25 cellular contexts compared by ENCODE assay signal in genomic region chr10:43172645-43173044, GRCh38. TPM values are rescaled to one million over a fixed set of nuclear protein-coding genes. Genes with fewer than 3 reads are reported as not detected.
DNase-seq lines count a peak whose midpoint lies in the region; ATAC-seq, FAIRE-seq and TF ChIP-seq lines count a peak whose summit lies in the region.
"Had no signal": no experiment of that assay in that cellular context is flagged by ENCODE, and none has a peak within 500 bp of the region (broad histone marks: within the 10 kb centered on the region; RNA-seq: fewer than 3 reads in every experiment).

No MANE protein-coding gene starts in this region.

- H3K9me3 ChIP-seq in K562 (replicated peaks; ENCODE audit: control insufficient read depth, insufficient read depth, low read depth, low read length) (no peaks in the 10 kb centered on the region), MG63 (no peaks in the 10 kb centered on the region)
- H3K9me3 ChIP-seq: body of pancreas, esophagus squamous epithelium, right atrium auricular region, upper lobe of left lung had no signal

- 43% methylated on average over 5 of the region's 5 CpGs for WGBS in K562 (ENCODE audit: insufficient coverage, low coverage, missing lambda C conversion rate)

- no peak overlapping the region for H3K9ac ChIP-seq in K562 (ENCODE audit: insufficient read depth in 1 of 2, low read depth in 2 of 2, low read length in 2 of 2)

- POLR2A ChIA-PET in K562 (lab: Yijun Ruan, JAX), result interaction anchor here (0.8 kb wide), 1 partner anchor 18 kb away, joined by 3 read pairs; no protein-coding TSS in a partner anchor

- H3K27ac Mint-ChIP-seq in activated T-cell treated with anti-CD3 and anti-CD28 coated beads, Interleukin-2, amount 50 U/mL, for 72 hours, result peak overlapping the region; percentile 14
- peak overlapping the region; percentile 10 to 29 for H3K27ac Mint-ChIP-seq in natural killer cell treated with Interleukin-12 subunit alpha and Interleukin-12 subunit beta and Interleukin-15 and Interleukin-18, amount 100 ng/mL, for 72 hours
- H3K27ac Mint-ChIP-seq: T-helper 2 cell treated with Interferon-gamma antibody and Interleukin-4, amounts not matched to agents 5 μg/mL and 100 μg/mL, for 36 hours had no signal

- no peak for DNase-seq in activated T-cell treated with anti-CD3 and anti-CD28 coated beads, Interleukin-2, amount 50 U/mL, for 72 hours
- no peak for DNase-seq in activated T-cell treated with anti-CD3 and anti-CD28 coated beads, Interleukin-2, amount 50 U/mL, for 1 hour
- DNase-seq in K562 (ENCODE audit: extremely low read depth in 1 of 4, low spot score in 3 of 4) (no peak), NCI-H345 (lab: John Stamatoyannopoulos, UW) (no peak), HuH-7.5 (ENCODE audit: low spot score) (no peak), MG63 (no peak)
- DNase-seq in natural killer cell treated with Interleukin-12 subunit alpha and Interleukin-12 subunit beta and Interleukin-15 and Interleukin-18, amount 100 ng/mL, for 72 hours (ENCODE audit: low spot score), result no peak
- DNase-seq: activated gamma-delta T cell treated with Interleukin-2 at 50 U/mL for 16 hours; body of pancreas; DMS79 treated with DMSO at 0.1 percent for 48 hours; esophagus squamous epithelium; H7; KBM-7; NCI-H1048; NCI-H2081; NCI-H524; SHP77 treated with DMSO at 0.1 percent for 48 hours; stimulated activated naive CD4-positive, alpha-beta T cell treated with Interleukin-2 at 50 U/mL for 16 hours; upper lobe of left lung had no signal

- no peak overlapping the region for H2AFZ ChIP-seq in K562 (ENCODE audit: low read depth, low read length)

- BruUV-seq in K562 (replicated peaks; lab: Mats Ljungman, UMichigan), result no TSS peak

- no peak overlapping the region for H3K4me3 Mint-ChIP-seq in activated T-cell treated with anti-CD3 and anti-CD28 coated beads, Interleukin-2, amount 50 U/mL, for 72 hours
- H3K4me3 Mint-ChIP-seq in natural killer cell treated with Interleukin-12 subunit alpha and Interleukin-12 subunit beta and Interleukin-15 and Interleukin-18, amount 100 ng/mL, for 72 hours, result no peak overlapping the region
- H3K4me3 Mint-ChIP-seq: T-helper 2 cell treated with Interferon-gamma antibody and Interleukin-4, amounts not matched to agents 5 μg/mL and 100 μg/mL, for 36 hours had no signal

- no peaks in the 10 kb centered on the region for H3K27me3 Mint-ChIP-seq in activated T-cell treated with anti-CD3 and anti-CD28 coated beads, Interleukin-2, amount 50 U/mL, for 72 hours (ENCODE audit: low read depth)
- no peaks in the 10 kb centered on the region for H3K27me3 Mint-ChIP-seq in natural killer cell treated with Interleukin-12 subunit alpha and Interleukin-12 subunit beta and Interleukin-15 and Interleukin-18, amount 100 ng/mL, for 72 hours

- CTCF ChIA-PET in K562 (lab: Yijun Ruan, JAX; ENCODE audit: low intra/inter-chr PET ratio), result no interaction called here

- peaks cover 0 to 9% of the 10 kb centered on the region in 2 experiments; a peak in 3 of 5 replicates for H3K4me1 ChIP-seq in K562 (replicated peaks in 1 of 2; ENCODE audit: control insufficient read depth in 2 of 2, insufficient read depth in 2 of 2, low read length in 2 of 2)
- H3K4me1 ChIP-seq: body of pancreas had no signal

- no peak for TF ChIP-seq EP300 in K562 (IDR thresholded peaks at IDR 0.05; ENCODE audit: low read length)

- in situ Hi-C loops in K562 (cut with MboI), result no loop called here

- H3K27me3 ChIP-seq in K562 (ENCODE audit: control insufficient read depth in 2 of 2, insufficient read depth in 2 of 2, low read length in 2 of 2) (no peaks in the 10 kb centered on the region), MG63 (no peaks in the 10 kb centered on the region)
- H3K27me3 ChIP-seq: body of pancreas, esophagus squamous epithelium, right atrium auricular region, upper lobe of left lung had no signal

- H3K9me1 ChIP-seq in K562 (ENCODE audit: control insufficient read depth, insufficient read depth, low read length), result no peaks in the 10 kb centered on the region

- intact Hi-C loops in K562 (cut with micrococcal nuclease), result no loop called here

- FAIRE-seq in K562 (lab: Jason Lieb, UNC), result no peak
- FAIRE-seq: GM18507 had no signal

- H3K4me1 Mint-ChIP-seq in activated T-cell treated with anti-CD3 and anti-CD28 coated beads, Interleukin-2, amount 50 U/mL, for 72 hours (ENCODE audit: low read depth), result peaks cover 19% of the 10 kb centered on the region
- H3K4me1 Mint-ChIP-seq in natural killer cell treated with Interleukin-12 subunit alpha and Interleukin-12 subunit beta and Interleukin-15 and Interleukin-18, amount 100 ng/mL, for 72 hours (ENCODE audit: low read depth in 2 of 2), result peaks cover 24 to 38% of the 10 kb centered on the region in 2 donors

- H3K79me2 ChIP-seq in K562 (ENCODE audit: control insufficient read depth, insufficient read depth, low read length), result no peaks in the 10 kb centered on the region

- H3K4me2 ChIP-seq in K562 (ENCODE audit: insufficient read depth, low read length), result no peak overlapping the region

- no peak overlapping the region for H3K27ac ChIP-seq in K562 (ENCODE audit: extremely low read depth, low read depth, low read length)
- H3K27ac ChIP-seq: body of pancreas, C4-2B, esophagus squamous epithelium had no signal

- TF ChIP-seq CTCF in K562 (IDR thresholded peaks at IDR 0.05 in 2 of 3, conservative IDR thresholded peaks at IDR 0.05 in 1 of 3; ENCODE audit: insufficient read depth in 2 of 3, low read depth in 1 of 3, low read length in 3 of 3), result no peak

- no peak for TF ChIP-seq POLR2A in K562 (conservative IDR thresholded peaks at IDR 0.05)

- no peaks in the 10 kb centered on the region for H4K20me1 ChIP-seq in K562 (replicated peaks; ENCODE audit: control insufficient read depth, insufficient read depth, low read length)

- no peak overlapping the region for H3K4me3 ChIP-seq in K562
- H3K4me3 ChIP-seq in MG63, result no peak overlapping the region
- H3K4me3 ChIP-seq: body of pancreas, esophagus squamous epithelium, right atrium auricular region, upper lobe of left lung had no signal

- peak in 1 of 2 donors; percentile 33 for ATAC-seq in activated T-cell treated with anti-CD3 and anti-CD28 coated beads, Interleukin-2, amount 50 U/mL, for 72 hours (replicated peaks in 1 of 2)
- ATAC-seq in HG02870 (IDR thresholded peaks at IDR 0.05; ENCODE audit: unreplicated experiment), result peak; percentile 59
- no peak for ATAC-seq in K562
- ATAC-seq in natural killer cell treated with Interleukin-12 subunit alpha and Interleukin-12 subunit beta and Interleukin-15 and Interleukin-18, amount 100 ng/mL, for 72 hours, result peak in 1 of 2 donors; percentile 68
- ATAC-seq: body of pancreas, left lobe of liver had no signal

- H3K36me3 ChIP-seq in K562 (ENCODE audit: control insufficient read depth, insufficient read depth, low read length) (no peaks in the 10 kb centered on the region; the same call in 2 of the 3 replicates), MG63 (peaks cover 41% of the 10 kb centered on the region)

- no peak for TF ChIP-seq RAD21 in K562 (CRISPR knock-in tag; conservative IDR thresholded peaks at IDR 0.05 in 1 of 2, IDR thresholded peaks at IDR 0.05 in 1 of 2)

- no peaks in the 10 kb centered on the region for H3K9me3 Mint-ChIP-seq in activated T-cell treated with anti-CD3 and anti-CD28 coated beads, Interleukin-2, amount 50 U/mL, for 72 hours
- no peaks in the 10 kb centered on the region for H3K9me3 Mint-ChIP-seq in natural killer cell treated with Interleukin-12 subunit alpha and Interleukin-12 subunit beta and Interleukin-15 and Interleukin-18, amount 100 ng/mL, for 72 hours
- H3K9me3 Mint-ChIP-seq: T-helper 2 cell treated with Interferon-gamma antibody and Interleukin-4, amounts not matched to agents 5 μg/mL and 100 μg/mL, for 36 hours had no signal

- H3K36me3 Mint-ChIP-seq in activated T-cell treated with anti-CD3 and anti-CD28 coated beads, Interleukin-2, amount 50 U/mL, for 72 hours (ENCODE audit: insufficient read depth in 2 of 2), result peaks cover 31 to 41% of the 10 kb centered on the region in 2 donors
- H3K36me3 Mint-ChIP-seq in natural killer cell treated with Interleukin-12 subunit alpha and Interleukin-12 subunit beta and Interleukin-15 and Interleukin-18, amount 100 ng/mL, for 72 hours, result peaks cover 43% of the 10 kb centered on the region

TF ChIP-seq in K562, 482 proteins besides CTCF, POLR2A, EP300 and RAD21 (continues in another document):
- no peak for TF ChIP-seq HLTF (IDR thresholded peaks at IDR 0.05)
- TF ChIP-seq HMGN3 (IDR thresholded peaks at IDR 0.05; ENCODE audit: borderline replicate concordance, extremely low read depth, insufficient read length, low read depth, low read length), result no peak
- no peak for TF ChIP-seq PHF8 (IDR thresholded peaks at IDR 0.05; ENCODE audit: borderline replicate concordance, low read length)
- TF ChIP-seq HES1 (IDR thresholded peaks at IDR 0.05; ENCODE audit: low read depth), result peak; percentile 61; the same call in 1 of the 2 replicates

RNA-seq across cellular contexts. Expression of gene CSGALNACT2, which starts 34.4 kb away (rescaled TPM):
- 10 to 100 TPM; 51.3 to 55.2 TPM for total RNA-seq in activated T-cell treated with anti-CD3 and anti-CD28 coated beads, Interleukin-2, amount 50 U/mL, for 72 hours
- 3.4 and 12.8 TPM in 2 replicates for total RNA-seq in K562 (2011; cell fraction: chromatin; rRNA removed; ENCODE audit: low replicate concordance)
- 2.3 and 3.8 TPM in 2 replicates for total RNA-seq in K562 (2011; cell fraction: nucleolus; rRNA removed)
- 5.7 and 8.4 TPM in 2 replicates for total RNA-seq in K562 (2011; cell fraction: nucleoplasm; rRNA removed)
- total RNA-seq in K562 (2014; rRNA removed), result 2.9 and 3.3 TPM in 2 replicates
- 3.5 and 4.3 TPM in 2 replicates for total RNA-seq in K562 (2014; rRNA removed; fragmentation: Illumina TruSeq; extraction: Trizol)
- 2.6 and 3.3 TPM in 2 replicates for total RNA-seq in K562 (2015; rRNA removed; fragmentation: Illumina TruSeq; extraction: Trizol)
- 4.3 and 4.4 TPM in 2 replicates for total RNA-seq in K562 (2021)
- polyA plus RNA-seq in K562 (2011; rRNA removed), result 4.1 and 7.3 TPM in 2 replicates
- 1.3 and 2.3 TPM in 2 replicates for polyA plus RNA-seq in K562 (2011; cell fraction: cytosol; rRNA removed)
- polyA plus RNA-seq in K562 (2011; cell fraction: nucleus; rRNA removed), result 5.2 and 6.5 TPM in 2 replicates
- 3.9 and 6.2 TPM in 2 replicates for polyA plus RNA-seq in K562 (2012)
- 6.8 and 7.1 TPM in 2 replicates for polyA plus RNA-seq in K562 (2014; fragmentation: Illumina TruSeq; extraction: Trizol)
- 1 to 10 TPM; 1.4 to 1.9 TPM for polyA plus RNA-seq in K562 (2014; fragmentation: Nextera tagmentation; extraction: Ambion mirVana)
- 5.1 and 5.5 TPM in 2 replicates for polyA plus RNA-seq in K562 (2014; rRNA removed)
- 5.2 and 7.4 TPM in 2 replicates for polyA minus RNA-seq in K562 (2011; rRNA and poly(A)+ RNA removed)
- polyA minus RNA-seq in K562 (2011; cell fraction: cytosol; rRNA and poly(A)+ RNA removed), result 1.1 and 2.1 TPM in 2 replicates
- 2.3 and 2.8 TPM in 2 replicates for polyA minus RNA-seq in K562 (2011; cell fraction: nucleus; rRNA and poly(A)+ RNA removed)
- 10 to 100 TPM; 31.4 to 41.3 TPM for total RNA-seq in natural killer cell treated with Interleukin-12 subunit alpha and Interleukin-12 subunit beta and Interleukin-15 and Interleukin-18, amount 100 ng/mL, for 72 hours
- 10.2 and 23.7 TPM in 2 replicates for total RNA-seq in MG63 (2014; rRNA removed; shearing (Covaris generic); ENCODE audit: low replicate concordance)
